Comparison of ENCODE assay signal across 8 cellular contexts in the genomic region with DNA sequence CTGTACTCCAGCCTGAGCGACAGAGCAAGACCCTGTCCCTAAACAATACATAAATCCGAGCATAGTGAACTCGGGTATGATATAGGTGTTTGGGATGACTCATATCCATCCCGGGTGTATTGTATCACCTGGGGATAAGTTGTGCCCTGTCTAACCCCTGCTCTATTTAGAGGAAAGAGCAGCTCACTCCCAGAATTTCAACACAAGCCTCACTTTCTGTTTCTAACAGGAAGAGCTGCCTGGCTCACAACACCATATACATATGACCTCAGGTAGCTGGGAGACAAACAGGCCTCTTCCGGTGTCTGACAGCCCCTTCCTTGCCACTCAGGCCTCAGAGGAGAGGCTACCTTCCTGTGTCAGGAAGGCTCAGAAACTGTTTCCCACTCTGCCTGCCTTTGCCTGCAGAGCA. TPM values are rescaled to one million over a fixed set of nuclear protein-coding genes. Genes with fewer than 3 reads are reported as not detected.
DNase-seq lines count a peak whose midpoint lies in the region; ATAC-seq and TF ChIP-seq lines count a peak whose summit lies in the region.

No MANE protein-coding gene starts in this region.

- H2BK5ac ChIP-seq in neuronal stem cell (ENCODE audit: low read length) = no peak overlapping the region

- no peaks in the 10 kb centered on the region for H4K20me1 ChIP-seq in PC-9 (ENCODE audit: insufficient read depth)

- H2AFZ ChIP-seq in PC-9 (no peak overlapping the region), neuronal stem cell (ENCODE audit: low read length) (peak overlapping the region; percentile 69)

- no peaks in the 10 kb centered on the region for H3K27me3 Mint-ChIP-seq in Calu3 (ENCODE audit: unreplicated experiment)
- H3K27me3 Mint-ChIP-seq in chondrocyte (ENCODE audit: low read depth) = no peaks in the 10 kb centered on the region

- H3K18ac ChIP-seq in neuronal stem cell (ENCODE audit: low read length) = no peak overlapping the region

- H3K4me2 ChIP-seq in PC-9 = peak overlapping the region; percentile 71
- H3K4me2 ChIP-seq in neuronal stem cell (ENCODE audit: insufficient read depth, low read length, poor library complexity, severe bottlenecking) = no peak overlapping the region

- 0 out of 2 replicates have a peak, but pooled peaks cover 10% of the 10 kb centered on the region for H3K79me2 ChIP-seq in PC-9 (ENCODE audit: low read depth)

- H2BK120ac ChIP-seq in neuronal stem cell (ENCODE audit: low read depth, low read length) = no peak overlapping the region

- H3K4me1 ChIP-seq in PC-9 (replicated peaks; ENCODE audit: insufficient read depth) = peaks cover 88% of the 10 kb centered on the region
- H3K4me1 ChIP-seq in neuronal stem cell (ENCODE audit: control insufficient read depth in 2 of 2, insufficient read depth in 1 of 2, low read depth in 1 of 2, low read length in 2 of 2) = peaks cover 23 to 32% of the 10 kb centered on the region in 2 donors

- intact Hi-C loops in Calu3 (cut with micrococcal nuclease; ENCODE audit: unreplicated experiment) (loop anchor here (5.0 kb wide), 1 partner anchor 36 kb away; no protein-coding TSS in a partner anchor), PC-9 (cut with micrococcal nuclease; ENCODE audit: unreplicated experiment) (loop anchor here (1.0 kb wide), 1 partner anchor 9 kb away; no protein-coding TSS in a partner anchor)

- H3K23ac ChIP-seq in neuronal stem cell (ENCODE audit: low read depth, low read length, poor library complexity) = no peak overlapping the region

- no peak overlapping the region for H3K4ac ChIP-seq in neuronal stem cell (ENCODE audit: low read length)

- no peak overlapping the region for H2AK5ac ChIP-seq in neuronal stem cell (ENCODE audit: low read depth, low read length)

- DNase-seq in Calu3 = peak; percentile 54
- peak; percentile 70 to 100 for DNase-seq in PC-9
- DNase-seq in chondrocyte (ENCODE audit: low spot score) = no peak
- no peak for DNase-seq in neuronal stem cell (ENCODE audit: low spot score)
- DNase-seq in NCI-H1930 (lab: John Stamatoyannopoulos, UW) = no peak
- no peak for DNase-seq in cerebellar cortex (ENCODE audit: low spot score)
- DNase-seq in NCI-H524 treated with DMSO at 0.1 percent for 48 hours (lab: John Stamatoyannopoulos, UW) = no peak

- peak; percentile 58 for ATAC-seq in GM21515 (IDR thresholded peaks at IDR 0.05; ENCODE audit: unreplicated experiment)

- no peaks in the 10 kb centered on the region for H3K9me2 ChIP-seq in PC-9 (ENCODE audit: insufficient read depth)

- no peaks in the 10 kb centered on the region for H3K79me1 ChIP-seq in neuronal stem cell (ENCODE audit: low read depth, low read length)

- CTCF ChIA-PET in Calu3 (lab: Charles Lee) = interaction anchor here (0.7 to 3.2 kb wide), 7 partner anchors 9 to 81 kb away, joined by 3 to 14 read pairs (median 5); partner anchors contain the start of genes ANKRD54, C22orf23, MICALL1 and POLR2F
- CTCF ChIA-PET in PC-9 (lab: Charles Lee) = interaction anchor here (0.6 to 1.7 kb wide), 5 partner anchors 9 to 78 kb away, joined by 3 to 15 read pairs (median 4); partner anchors contain the start of gene MICALL1

- H3K9ac ChIP-seq in neuronal stem cell (ENCODE audit: low read depth, low read length, poor library complexity) = no peak overlapping the region

- BruUV-seq in Calu3 (replicated peaks; lab: Mats Ljungman, UMichigan) (no TSS peak), PC-9 (replicated peaks; lab: Mats Ljungman, UMichigan) (no TSS peak)

- no peaks in the 10 kb centered on the region for H3K9me3 Mint-ChIP-seq in Calu3 (ENCODE audit: low read depth, unreplicated experiment)
- no peaks in the 10 kb centered on the region for H3K9me3 Mint-ChIP-seq in chondrocyte (ENCODE audit: low read depth)

- H3K14ac ChIP-seq in neuronal stem cell (ENCODE audit: low read length) = no peak overlapping the region

- TF ChIP-seq CTCF in Calu3 (IDR thresholded peaks at IDR 0.05; ENCODE audit: unreplicated experiment) (no peak), PC-9 (conservative IDR thresholded peaks at IDR 0.05) (no peak), chondrocyte (IDR thresholded peaks at IDR 0.05) (no peak)

- H3K27me3 ChIP-seq in PC-9 (ENCODE audit: insufficient read depth, low read depth) (no peaks in the 10 kb centered on the region), neuronal stem cell (ENCODE audit: control insufficient read depth in 3 of 3, insufficient read depth in 3 of 3, low read depth in 1 of 3, low read length in 3 of 3) (no peaks in the 10 kb centered on the region)

- peaks cover 65% of the 10 kb centered on the region for H3K4me1 Mint-ChIP-seq in Calu3 (ENCODE audit: low read depth, unreplicated experiment)
- peaks cover 56% of the 10 kb centered on the region for H3K4me1 Mint-ChIP-seq in chondrocyte (ENCODE audit: low read depth)

- H2BK15ac ChIP-seq in neuronal stem cell (ENCODE audit: low read length) = no peak overlapping the region

- H3K27ac Mint-ChIP-seq in Calu3 (ENCODE audit: unreplicated experiment) = peak overlapping the region; percentile 71
- peak overlapping the region; percentile 52 for H3K27ac Mint-ChIP-seq in chondrocyte (ENCODE audit: unreplicated experiment)

- POLR2A ChIA-PET in PC-9 (lab: Charles Lee; ENCODE audit: unreplicated experiment) = interaction anchor here (0.6 to 1.5 kb wide), 7 partner anchors 9 to 978 kb away, joined by 3 to 75 read pairs (median 4); partner anchors contain the start of gene MICALL1

- H4K91ac ChIP-seq in neuronal stem cell (ENCODE audit: low read depth, low read length, poor library complexity) = no peak overlapping the region

- H3K36me3 ChIP-seq in PC-9 (ENCODE audit: low read depth) (peaks cover 11% of the 10 kb centered on the region; the same call in 1 of the 2 replicates), neuronal stem cell (replicated peaks in 1 of 2; ENCODE audit: control insufficient read depth in 2 of 2, insufficient read depth in 2 of 2, low read length in 2 of 2) (peaks cover 2 to 20% of the 10 kb centered on the region in 2 donors)

- H3K27ac ChIP-seq in PC-9 (peak overlapping the region; percentile 92), neuronal stem cell (replicated peaks; ENCODE audit: low read length) (no peak overlapping the region)

- no CpG with 5 or more reads among the region's 5 CpGs for WGBS in neuronal stem cell (ENCODE audit: extremely low coverage in 2 of 2, insufficient read length in 2 of 2, insufficient replicate concordance in 1 of 2), 2 donors

- H2BK12ac ChIP-seq in neuronal stem cell (ENCODE audit: low read length) = no peak overlapping the region

- H3K9me3 ChIP-seq in PC-9 (ENCODE audit: insufficient read depth, low read depth) (no peaks in the 10 kb centered on the region), neuronal stem cell (replicated peaks in 1 of 2; ENCODE audit: control insufficient read depth in 2 of 2, insufficient read depth in 1 of 2, low read depth in 1 of 2, low read length in 2 of 2) (no peaks in the 10 kb centered on the region)

- H3K36me3 Mint-ChIP-seq in Calu3 (ENCODE audit: insufficient read depth, unreplicated experiment) = peaks cover 51% of the 10 kb centered on the region
- peaks cover 4% of the 10 kb centered on the region for H3K36me3 Mint-ChIP-seq in chondrocyte (ENCODE audit: low read depth)

- H3K4me3 Mint-ChIP-seq in Calu3 (ENCODE audit: low read depth, unreplicated experiment) (no peak overlapping the region), chondrocyte (ENCODE audit: unreplicated experiment) (no peak overlapping the region)

- H3K4me3 ChIP-seq in PC-9 (peak overlapping the region; percentile 38; the same call in 1 of the 2 replicates), neuronal stem cell (ENCODE audit: low read length in 2 of 2) (no peak overlapping the region)

- peaks cover 83% of the 10 kb centered on the region for H3F3A ChIP-seq in PC-9 (ENCODE audit: insufficient read depth, low read depth)

- no peak overlapping the region for H4K8ac ChIP-seq in neuronal stem cell (ENCODE audit: low read depth, low read length)

RNA-seq across cellular contexts. Expression of gene MICALL1, which starts 9.9 kb away (rescaled TPM):
- 60.7 and 69.7 TPM in 2 replicates for total RNA-seq in Calu3 (2022)
- 113 and 126 TPM in 2 replicates for total RNA-seq in PC-9 (2021)
- total RNA-seq in chondrocyte = 50.3 to 65.5 TPM (median 58.6 TPM) in 3 replicates
- 12.2 TPM for polyA plus RNA-seq in neuronal stem cell (2013, experiment 1 of 2)
- polyA plus RNA-seq in neuronal stem cell (2013, experiment 2 of 2) = 12.4 TPM

RNA-seq across cellular contexts. Expression of gene EIF3L, which starts 47.0 kb away (rescaled TPM):
- total RNA-seq in Calu3 (2022) (287 and 402 TPM in 2 replicates), PC-9 (2021) (566 and 582 TPM in 2 replicates), chondrocyte (312 to 325 TPM (median 323 TPM) in 3 replicates)
- polyA plus RNA-seq in neuronal stem cell (2013, experiment 1 of 2) = 1,054 TPM
- 1,005 TPM for polyA plus RNA-seq in neuronal stem cell (2013, experiment 2 of 2)

RNA-seq across cellular contexts. Expression of gene ANKRD54, which starts 52.1 kb away (rescaled TPM):
- total RNA-seq in Calu3 (2022) (23.9 and 27.1 TPM in 2 replicates), PC-9 (2021) (32.3 and 33.6 TPM in 2 replicates), chondrocyte (17.6 to 17.8 TPM (median 17.7 TPM) in 3 replicates)
- polyA plus RNA-seq in neuronal stem cell (2013, experiment 1 of 2) = 14.6 TPM
- polyA plus RNA-seq in neuronal stem cell (2013, experiment 2 of 2) = 14.0 TPM

RNA-seq across cellular contexts. Expression of gene C22orf23, which starts 57.2 kb away (rescaled TPM):
- 0.52 and 0.69 TPM in 2 replicates for total RNA-seq in Calu3 (2022)
- 1.0 and 1.7 TPM in 2 replicates for total RNA-seq in PC-9 (2021)
- not detected in 3 replicates for total RNA-seq in chondrocyte
- 1.3 TPM for polyA plus RNA-seq in neuronal stem cell (2013, experiment 1 of 2)
- polyA plus RNA-seq in neuronal stem cell (2013, experiment 2 of 2) = 1.1 TPM

RNA-seq across cellular contexts. Expression of gene POLR2F, which starts 57.3 kb away (rescaled TPM):
- total RNA-seq in Calu3 (2022) (105 and 111 TPM in 2 replicates), PC-9 (2021) (147 and 180 TPM in 2 replicates), chondrocyte (63.0 to 72.6 TPM (median 67.5 TPM) in 3 replicates)
- polyA plus RNA-seq in neuronal stem cell (2013, experiment 1 of 2) = 108 TPM
- polyA plus RNA-seq in neuronal stem cell (2013, experiment 2 of 2) = 103 TPM

Comparison
In these comparisons a context has a peak if more than half of its experiments do, and no peak if none do; other contexts are left out.
1. DNase-seq: peak in Calu3 (single experiment) and PC-9 (2 of 2); none in chondrocyte (single experiment), neuronal stem cell (single experiment), NCI-H1930 (0 of 2), cerebellar cortex (single experiment) and NCI-H524 treated with DMSO at 0.1 percent for 48 hours (single experiment).